In genomic region chr1:23667411-23667810, GRCh38 we compare ENCODE assay signal across 22 cellular contexts. TPM values are rescaled to one million over a fixed set of nuclear protein-coding genes. Genes with fewer than 3 reads are reported as not detected.
A peak's percentile ranks its signal among the peaks of the same experiment; 100 is the strongest.
DNase-seq lines count a peak whose midpoint lies in the region; TF ChIP-seq lines count a peak whose summit lies in the region.
"Had no signal": no experiment of that assay in that cellular context is flagged by ENCODE, and none has a peak within 500 bp of the region (broad histone marks: within the 10 kb centered on the region; RNA-seq: fewer than 3 reads in every experiment).

No MANE protein-coding gene starts in this region.

- POLR2A ChIA-PET in OCI-LY7 (lab: Charles Lee): interaction anchor here (0.5 to 1.1 kb wide), 7 partner anchors 18 to 1947 kb away, joined by 3 to 4 read pairs (median 3); partner anchors contain the start of gene RPL11

- TF ChIP-seq CTCF in OCI-LY7 (conservative IDR thresholded peaks at IDR 0.05; ENCODE audit: low read length): no peak

- H3K36me3 ChIP-seq in OCI-LY7 (ENCODE audit: insufficient read depth, low read length): no peaks in the 10 kb centered on the region

- H3K79me2 ChIP-seq in OCI-LY7 (ENCODE audit: insufficient read depth, low read depth, low read length): no peaks in the 10 kb centered on the region

- peak overlapping the region; percentile 26; the same call in 1 of the 2 replicates for H2AFZ ChIP-seq in OCI-LY7 (ENCODE audit: low read length)
- H2AFZ ChIP-seq: PC-9 had no signal

- H3K4me2 ChIP-seq in OCI-LY7 (ENCODE audit: low read length): peak overlapping the region; percentile 53
- H3K4me2 ChIP-seq: PC-9 had no signal

- H3K4me1 ChIP-seq in OCI-LY7 (ENCODE audit: insufficient read depth, low read length, poor library complexity, severe bottlenecking): peaks cover 43% of the 10 kb centered on the region

- H3K27ac ChIP-seq in OCI-LY7 (ENCODE audit: low read depth, low read length, poor library complexity, severe bottlenecking): peak overlapping the region; percentile 83
- H3K27ac ChIP-seq: PC-9, SK-N-MC had no signal

- intact Hi-C loops in OCI-LY7 (cut with micrococcal nuclease; ENCODE audit: unreplicated experiment): no loop called here

- no TSS peak for BruUV-seq in OCI-LY7 (replicated peaks; lab: Mats Ljungman, UMichigan)

- H3K9me2 ChIP-seq in OCI-LY7 (ENCODE audit: insufficient read depth, low read length): no peaks in the 10 kb centered on the region

- no peaks in the 10 kb centered on the region for H4K20me1 ChIP-seq in OCI-LY7 (ENCODE audit: insufficient read depth, low read length)

- CTCF ChIA-PET in OCI-LY7 (lab: Charles Lee; ENCODE audit: unreplicated experiment): interaction anchor here (0.7 to 1.2 kb wide), 3 partner anchors 11 to 123 kb away, joined by 3 read pairs; no protein-coding TSS in a partner anchor

- peak; percentile 11 for DNase-seq in NCI-H345 (lab: John Stamatoyannopoulos, UW)
- DNase-seq in NCI-H345 treated with DMSO at 0.1 percent for 48 hours (lab: John Stamatoyannopoulos, UW; ENCODE audit: unreplicated experiment): no peak
- DNase-seq in DMS153 treated with DMSO at 0.1 percent for 48 hours (lab: John Stamatoyannopoulos, UW; ENCODE audit: unreplicated experiment): peak; percentile 9
- DNase-seq in NCI-H2227 (lab: John Stamatoyannopoulos, UW; ENCODE audit: unreplicated experiment): peak; percentile 50
- peak; percentile 77 for DNase-seq in OCI-LY7 (ENCODE audit: low spot score)
- no peak for DNase-seq in NOMO-1 (lab: John Stamatoyannopoulos, UW; ENCODE audit: unreplicated experiment in 2 of 2)
- DNase-seq in Kasumi-1 (lab: John Stamatoyannopoulos, UW): no peak
- no peak for DNase-seq in NCI-H1092 treated with DMSO at 0.1 percent for 48 hours (lab: John Stamatoyannopoulos, UW)
- DNase-seq: CD4-positive, CD25-positive, alpha-beta regulatory T cell; EL; GF-D8; MV-4-11; NCI-H1436 treated with DMSO at 0.1 percent for 48 hours; NCI-H446 treated with DMSO at 0.1 percent for 48 hours; NCI-H748 treated with DMSO at 0.1 percent for 48 hours; RPMI8226; SHP77; SW 1271; T-helper 17 cell had no signal

- no peaks in the 10 kb centered on the region for H3K9me3 ChIP-seq in OCI-LY7 (ENCODE audit: low read length)
- H3K9me3 ChIP-seq: Caco-2 had no signal

- H3K4me3 ChIP-seq in OCI-LY7 (ENCODE audit: low read depth, low read length, poor library complexity, severe bottlenecking): peak overlapping the region; percentile 23
- H3K4me3 ChIP-seq: PC-9, SK-N-MC had no signal

RNA-seq across cellular contexts. Expression of gene RPL11, which starts 24.2 kb away (rescaled TPM):
- total RNA-seq in OCI-LY7 (2014; rRNA removed; shearing (Covaris generic)): 1,891 and 2,496 TPM in 2 replicates
- 1,767 and 1,774 TPM in 2 replicates for total RNA-seq in OCI-LY7 (2022)

Comparison
In these comparisons a context has a peak if more than half of its experiments do, and no peak if none do; other contexts are left out.
1. DNase-seq: peak in NCI-H345 (single experiment), DMS153 treated with DMSO at 0.1 percent for 48 hours (single experiment), NCI-H2227 (single experiment) and OCI-LY7 (single experiment); none in NCI-H345 treated with DMSO at 0.1 percent for 48 hours (single experiment), NOMO-1 (0 of 2), Kasumi-1 (0 of 2) and NCI-H1092 treated with DMSO at 0.1 percent for 48 hours (single experiment).